8 cellular contexts compared by ENCODE assay signal in genomic region chr12:71661977-71662522, GRCh38. TPM values are rescaled to one million over a fixed set of nuclear protein-coding genes. Genes with fewer than 3 reads are reported as not detected.
DNase-seq lines count a peak whose midpoint lies in the region; ATAC-seq and TF ChIP-seq lines count a peak whose summit lies in the region.

No MANE protein-coding gene starts in this region.

- intact Hi-C loops in thyroid gland (cut with DNase I), result loop anchor here (10.0 kb wide), 1 partner anchor 93 kb away; the partner anchor contains the start of gene RAB21

- no peaks in the 10 kb centered on the region for H3K27me3 ChIP-seq in thyroid gland

- no peaks in the 10 kb centered on the region for H3K9me3 ChIP-seq in thyroid gland

- 14 to 20% methylated on average over 7 of the region's 7 CpGs for WGBS in thyroid gland, 2 donors

- peaks cover 6 to 24% of the 10 kb centered on the region in 2 donors for H3K36me3 ChIP-seq in thyroid gland

- H3K4me3 ChIP-seq in thyroid gland (replicated peaks in 1 of 3), result peak overlapping the region in 2 of 3 donors; percentile 79 to 99

- H3K27me3 Mint-ChIP-seq in activated T-cell treated with anti-CD3 and anti-CD28 coated beads, Interleukin-2, amount 50 U/mL, for 24 hours, result no peaks in the 10 kb centered on the region

- H3K4me1 Mint-ChIP-seq in activated T-cell treated with anti-CD3 and anti-CD28 coated beads, Interleukin-2, amount 50 U/mL, for 24 hours (ENCODE audit: low read depth), result peaks cover 46% of the 10 kb centered on the region

- no peak for ATAC-seq in HG03460 (IDR thresholded peaks at IDR 0.05; ENCODE audit: unreplicated experiment)

- no peaks in the 10 kb centered on the region for H3K9me3 Mint-ChIP-seq in activated T-cell treated with anti-CD3 and anti-CD28 coated beads, Interleukin-2, amount 50 U/mL, for 24 hours

- no peak for TF ChIP-seq POLR2A in thyroid gland (IDR thresholded peaks at IDR 0.05)

- peaks cover 18 to 24% of the 10 kb centered on the region in 2 donors for H3K4me1 ChIP-seq in thyroid gland

- DNase-seq in activated T-cell treated with anti-CD3 and anti-CD28 coated beads, Interleukin-2, amount 50 U/mL, for 24 hours, result no peak
- no peak for DNase-seq in activated T-cell treated with anti-CD3 and anti-CD28 coated beads for 4 hours
- DNase-seq in amniotic stem cell (lab: John Stamatoyannopoulos, UW), result peak; percentile 20
- peak; percentile 10 for DNase-seq in left kidney (ENCODE audit: low read depth, low spot score)
- no peak for DNase-seq in thyroid gland
- no peak for DNase-seq in medulla oblongata (ENCODE audit: extremely low spot score)
- DNase-seq in DMS 273 treated with DMSO at 0.1 percent for 48 hours (lab: John Stamatoyannopoulos, UW), result no peak

- peak overlapping the region; percentile 100 for H3K27ac Mint-ChIP-seq in activated T-cell treated with anti-CD3 and anti-CD28 coated beads, Interleukin-2, amount 50 U/mL, for 24 hours

- H3K36me3 Mint-ChIP-seq in activated T-cell treated with anti-CD3 and anti-CD28 coated beads, Interleukin-2, amount 50 U/mL, for 24 hours (ENCODE audit: low read depth), result peaks cover 83% of the 10 kb centered on the region

- H3K4me3 Mint-ChIP-seq in activated T-cell treated with anti-CD3 and anti-CD28 coated beads, Interleukin-2, amount 50 U/mL, for 24 hours, result peak overlapping the region; percentile 100

- no peak for TF ChIP-seq CTCF in thyroid gland (IDR thresholded peaks at IDR 0.05)

- H3K27ac ChIP-seq in thyroid gland, result no peak overlapping the region

RNA-seq across cellular contexts. Expression of gene ZFC3H1, which starts 1.6 kb away (rescaled TPM):
- total RNA-seq in thyroid gland, result 10 to 100 TPM; 45.2 to 62.4 (median 50.0) TPM

RNA-seq across cellular contexts. Expression of gene THAP2, which starts 2.1 kb away (rescaled TPM):
- 10 to 100 TPM in 1 of 4 donors, 1 to 10 TPM in 3; 2.4 to 11.6 (median 3.0) TPM for total RNA-seq in thyroid gland

RNA-seq across cellular contexts. Expression of gene TMEM19, which starts 23.8 kb away (rescaled TPM):
- 10 to 100 TPM; 29.3 to 50.0 (median 47.4) TPM for total RNA-seq in thyroid gland

Comparison
In these comparisons a context has a peak if more than half of its experiments do, and no peak if none do; other contexts are left out.
1. DNase-seq: peak in amniotic stem cell (single experiment) and left kidney (single experiment); none in activated T-cell treated with anti-CD3 and anti-CD28 coated beads, Interleukin-2, amount 50 U/mL, for 24 hours (single experiment), activated T-cell treated with anti-CD3 and anti-CD28 coated beads for 4 hours (single experiment), thyroid gland (0 of 2), medulla oblongata (single experiment) and DMS 273 treated with DMSO at 0.1 percent for 48 hours (single experiment).